ENCODE assay signal across 10 cellular contexts in the genomic region with DNA sequence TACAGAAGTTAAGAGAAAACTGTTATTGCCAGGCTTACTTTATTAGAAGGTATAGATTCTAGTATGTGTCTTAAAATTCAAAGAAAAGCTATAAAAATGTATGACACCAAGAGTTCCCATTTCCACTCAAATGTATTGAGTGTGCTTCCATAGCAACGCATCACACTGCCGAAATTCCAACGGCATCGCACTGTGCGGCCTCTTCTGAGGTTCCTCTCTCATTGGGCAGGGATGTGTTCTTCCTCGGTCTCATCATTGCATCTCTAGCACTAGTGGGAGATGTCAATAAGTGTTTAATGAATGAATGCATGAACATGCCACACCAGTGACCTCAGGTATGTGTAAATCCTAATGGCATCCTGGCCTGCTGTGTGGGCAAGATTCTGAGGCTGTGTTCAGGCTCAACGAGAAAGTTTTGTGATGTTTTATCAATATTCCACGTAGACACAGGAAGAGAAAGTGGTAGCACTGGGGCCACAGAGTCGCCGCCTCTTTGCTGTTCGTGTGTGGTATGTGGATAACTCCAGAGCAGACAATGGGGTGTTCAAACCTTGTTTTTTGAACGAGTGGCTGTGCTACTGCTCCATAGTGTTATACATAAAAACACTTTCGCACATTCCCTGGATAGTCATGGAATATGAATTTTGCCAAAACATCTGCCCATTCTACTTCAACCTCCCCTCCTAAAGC.
DNase-seq lines count a peak whose midpoint lies in the region; ATAC-seq and TF ChIP-seq lines count a peak whose summit lies in the region.
"Had no signal": no experiment of that assay in that cellular context is flagged by ENCODE, and none has a peak within 500 bp of the region (broad histone marks: within the 10 kb centered on the region; RNA-seq: fewer than 3 reads in every experiment).

No MANE protein-coding gene starts in this region.

- peak overlapping the region; percentile 30 for H3K4me3 Mint-ChIP-seq in activated CD8-positive, alpha-beta memory T cell treated with anti-CD3 and anti-CD28 coated beads, Interleukin-2, amount 10 ng/mL, durations not matched to agents 7 days and 5 days
- H3K4me3 Mint-ChIP-seq in effector memory CD8-positive, alpha-beta T cell, result peak overlapping the region; percentile 29 to 63

- CTCF ChIA-PET in activated CD8-positive, alpha-beta memory T cell treated with anti-CD3 and anti-CD28 coated beads, Interleukin-2, amount 10 ng/mL, durations not matched to agents 7 days and 5 days (lab: Charles Lee), result interaction anchor here (0.6 to 1.0 kb wide), 3 partner anchors 15 to 125 kb away, joined by 3 read pairs; no protein-coding TSS in a partner anchor
- CTCF ChIA-PET in Panc1 (lab: Charles Lee), result no interaction called here

- ATAC-seq in activated CD8-positive, alpha-beta memory T cell treated with anti-CD3 and anti-CD28 coated beads, Interleukin-2, amount 10 ng/mL, durations not matched to agents 7 days and 5 days, result no peak
- ATAC-seq in Panc1, result peak; percentile 34; the same call in 1 of the 2 replicates
- ATAC-seq in effector memory CD8-positive, alpha-beta T cell (replicated peaks), result peak; percentile 17

- in situ Hi-C loops in Panc1 (cut with HindIII; ENCODE audit: low pct_unique_long_range_greater_than_20kb, low sequenced_read_pairs), result no loop called here

- H3K4me1 Mint-ChIP-seq in activated CD8-positive, alpha-beta memory T cell treated with anti-CD3 and anti-CD28 coated beads, Interleukin-2, amount 10 ng/mL, durations not matched to agents 7 days and 5 days, result peaks cover 15% of the 10 kb centered on the region
- H3K4me1 Mint-ChIP-seq in effector memory CD8-positive, alpha-beta T cell (ENCODE audit: low read depth in 2 of 2), result peaks cover 5 to 11% of the 10 kb centered on the region in 2 donors

- peaks cover 15% of the 10 kb centered on the region for H3K27me3 Mint-ChIP-seq in activated CD8-positive, alpha-beta memory T cell treated with anti-CD3 and anti-CD28 coated beads, Interleukin-2, amount 10 ng/mL, durations not matched to agents 7 days and 5 days
- no peaks in the 10 kb centered on the region for H3K27me3 Mint-ChIP-seq in effector memory CD8-positive, alpha-beta T cell

- no TSS peak for BruUV-seq in Panc1 (replicated peaks; lab: Mats Ljungman, UMichigan)

- no peak overlapping the region for H3K4me2 ChIP-seq in hepatocyte

- no peak for TF ChIP-seq CTCF in Panc1 (IDR thresholded peaks at IDR 0.05)
- no peak for TF ChIP-seq CTCF in hepatocyte (IDR thresholded peaks at IDR 0.05; ENCODE audit: poor library complexity)

- H3K9me3 ChIP-seq in Panc1 (ENCODE audit: control insufficient read depth, insufficient read depth, low read depth, low read length) (no peaks in the 10 kb centered on the region), thymus (ENCODE audit: control insufficient read depth) (no peaks in the 10 kb centered on the region), hepatocyte (ENCODE audit: low read depth) (no peaks in the 10 kb centered on the region)

- no peaks in the 10 kb centered on the region for H3K9me2 ChIP-seq in hepatocyte (replicated peaks; ENCODE audit: insufficient read depth)

- H3K27ac ChIP-seq in Panc1 (ENCODE audit: low read length) (no peak overlapping the region), thymus (ENCODE audit: low read depth) (peak overlapping the region; percentile 91), hepatocyte (no peak overlapping the region)

- WGBS in thymus, result 52% methylated on average over 13 of the region's 13 CpGs
- 92% methylated on average over 13 of the region's 13 CpGs for WGBS in hepatocyte (ENCODE audit: low lambda C conversion rate, missing lambda C conversion rate)

- no peaks in the 10 kb centered on the region for H3K79me2 ChIP-seq in hepatocyte

- no peaks in the 10 kb centered on the region for H3K36me3 Mint-ChIP-seq in activated CD8-positive, alpha-beta memory T cell treated with anti-CD3 and anti-CD28 coated beads, Interleukin-2, amount 10 ng/mL, durations not matched to agents 7 days and 5 days
- H3K36me3 Mint-ChIP-seq in effector memory CD8-positive, alpha-beta T cell (ENCODE audit: insufficient read depth), result no peaks in the 10 kb centered on the region

- H3K4me1 ChIP-seq in Panc1 (ENCODE audit: control insufficient read depth, insufficient read depth, low read length) (no peaks in the 10 kb centered on the region), thymus (ENCODE audit: control insufficient read depth, insufficient read depth, low read length) (peaks cover 11% of the 10 kb centered on the region), hepatocyte (ENCODE audit: insufficient read depth) (no peaks in the 10 kb centered on the region)

- intact Hi-C loops in Panc1 (cut with micrococcal nuclease; ENCODE audit: unreplicated experiment), result no loop called here

- POLR2A ChIA-PET in Panc1 (lab: Charles Lee), result no interaction called here

- H3K36me3 ChIP-seq in Panc1 (ENCODE audit: control insufficient read depth, insufficient read depth, low read length) (no peaks in the 10 kb centered on the region), thymus (ENCODE audit: control insufficient read depth, insufficient read depth) (no peaks in the 10 kb centered on the region), hepatocyte (replicated peaks; ENCODE audit: insufficient read depth, low read depth) (no peaks in the 10 kb centered on the region)

- H3K9me3 Mint-ChIP-seq in activated CD8-positive, alpha-beta memory T cell treated with anti-CD3 and anti-CD28 coated beads, Interleukin-2, amount 10 ng/mL, durations not matched to agents 7 days and 5 days (ENCODE audit: low read depth), result no peaks in the 10 kb centered on the region
- no peaks in the 10 kb centered on the region for H3K9me3 Mint-ChIP-seq in effector memory CD8-positive, alpha-beta T cell

- no peaks in the 10 kb centered on the region for H3K27me3 ChIP-seq in Panc1 (ENCODE audit: control insufficient read depth, insufficient read depth, low read length)
- no peaks in the 10 kb centered on the region for H3K27me3 ChIP-seq in thymus (ENCODE audit: control insufficient read depth, insufficient read depth)
- H3K27me3 ChIP-seq in hepatocyte, result no peaks in the 10 kb centered on the region

- no peak overlapping the region for H2AFZ ChIP-seq in hepatocyte

- no peaks in the 10 kb centered on the region for H4K20me1 ChIP-seq in hepatocyte (ENCODE audit: insufficient read depth, poor library complexity, severe bottlenecking)

- peak overlapping the region; percentile 6 for H3K27ac Mint-ChIP-seq in activated CD8-positive, alpha-beta memory T cell treated with anti-CD3 and anti-CD28 coated beads, Interleukin-2, amount 10 ng/mL, durations not matched to agents 7 days and 5 days
- no peak overlapping the region for H3K27ac Mint-ChIP-seq in effector memory CD8-positive, alpha-beta T cell

- DNase-seq in activated CD8-positive, alpha-beta memory T cell treated with anti-CD3 and anti-CD28 coated beads, Interleukin-2, amount 10 ng/mL, durations not matched to agents 7 days and 5 days, result no peak
- no peak for DNase-seq in activated CD8-positive, alpha-beta memory T cell treated with anti-CD3 and anti-CD28 coated beads, Interleukin-2, amount 50 U/mL, for 4 hours
- no peak for DNase-seq in Panc1 (ENCODE audit: low read depth, low spot score)
- no peak for DNase-seq in effector memory CD8-positive, alpha-beta T cell
- DNase-seq in hepatocyte (ENCODE audit: low spot score), result no peak
- no peak for DNase-seq in NOMO-1 treated with DMSO at 0.1 percent for 48 hours (lab: John Stamatoyannopoulos, UW; ENCODE audit: unreplicated experiment)
- DNase-seq in effector CD4-positive, alpha-beta T cell, result no peak
- DNase-seq: NCI-H69, occipital lobe had no signal

- no peak overlapping the region for H3K4me3 ChIP-seq in Panc1 (ENCODE audit: low read depth in 2 of 2, low read length in 2 of 2)
- peak overlapping the region; percentile 40 for H3K4me3 ChIP-seq in thymus (ENCODE audit: low read length)
- no peak overlapping the region for H3K4me3 ChIP-seq in hepatocyte
